Comparison of ENCODE assay signal across 14 cellular contexts in the genomic region with DNA sequence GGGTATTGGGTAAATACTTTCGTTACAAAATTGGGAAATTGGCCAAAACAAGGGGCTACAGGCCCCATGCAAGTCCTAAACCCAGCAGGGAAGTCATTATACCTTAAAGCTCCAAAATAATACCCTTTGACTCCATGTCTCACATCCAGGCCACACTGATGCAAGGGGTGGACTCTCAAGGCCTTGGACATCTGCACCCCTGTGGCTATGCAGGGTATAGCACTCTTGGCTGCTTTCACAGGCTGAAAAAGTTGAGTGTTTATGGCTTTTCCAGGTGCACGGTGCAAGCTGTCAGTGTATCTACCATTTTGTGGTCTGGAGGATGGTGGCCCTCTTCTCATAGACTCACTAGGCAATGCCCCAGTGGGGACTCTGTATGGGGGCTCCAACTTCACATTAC.
DNase-seq lines count a peak whose midpoint lies in the region; ATAC-seq and TF ChIP-seq lines count a peak whose summit lies in the region.
"Had no signal": no experiment of that assay in that cellular context is flagged by ENCODE, and none has a peak within 500 bp of the region (broad histone marks: within the 10 kb centered on the region; RNA-seq: fewer than 3 reads in every experiment).

No MANE protein-coding gene starts in this region.

- no peaks in the 10 kb centered on the region for H3K27me3 ChIP-seq in GM06990 (replicated peaks; ENCODE audit: control insufficient read depth, insufficient read depth, low read length)
- H3K27me3 ChIP-seq in foreskin keratinocyte, result no peaks in the 10 kb centered on the region

- H3K36me3 ChIP-seq in GM06990 (ENCODE audit: control insufficient read depth, insufficient read depth, low read length), result no peaks in the 10 kb centered on the region

- H3K4me1 ChIP-seq in foreskin keratinocyte, result no peaks in the 10 kb centered on the region

- DNase-seq in GM06990 (ENCODE audit: extremely low read depth, insufficient read length) (no peak), NAMALWA (ENCODE audit: low spot score) (peak; percentile 12), fibroblast of the aortic adventitia (ENCODE audit: low read depth) (no peak), Kasumi-1 (lab: John Stamatoyannopoulos, UW) (no peak), foreskin keratinocyte (no peak), DMS153 (lab: John Stamatoyannopoulos, UW) (no peak), NCI-H2196 treated with DMSO at 0.1 percent for 48 hours (lab: John Stamatoyannopoulos, UW; ENCODE audit: unreplicated experiment) (no peak)
- DNase-seq: activated T-cell treated with anti-CD3 and anti-CD28 coated beads, Interleukin-2, amount 50 U/mL, for 1 hour; COR-L47; GOT3; stimulated activated naive CD4-positive, alpha-beta T cell treated with Interleukin-2 at 50 U/mL for 16 hours had no signal

- H3K4me3 ChIP-seq in GM06990 (replicated peaks; ENCODE audit: low read depth, low read length) (no peak overlapping the region), fibroblast of the aortic adventitia (ENCODE audit: low read depth, low read length) (no peak overlapping the region)

- H3K27ac ChIP-seq in foreskin keratinocyte, result no peak overlapping the region
- H3K27ac ChIP-seq: KMS-11, RWPE1 had no signal

- TF ChIP-seq CTCF in GM06990 (IDR thresholded peaks at IDR 0.05; ENCODE audit: insufficient read depth, low read length, poor library complexity, severe bottlenecking), result peak; percentile 12
- peak; percentile 11 for TF ChIP-seq CTCF in fibroblast of the aortic adventitia (IDR thresholded peaks at IDR 0.05; ENCODE audit: insufficient read depth, low read length)
- TF ChIP-seq CTCF in foreskin keratinocyte (conservative IDR thresholded peaks at IDR 0.05), result no peak

- ATAC-seq in GM18861 (IDR thresholded peaks at IDR 0.05; ENCODE audit: unreplicated experiment) (peak; percentile 62), foreskin keratinocyte (no peak)
